ENCODE assay signal across 16 cellular contexts in genomic region chr15:96146711-96147110, GRCh38.
DNase-seq lines count a peak whose midpoint lies in the region; ATAC-seq and TF ChIP-seq lines count a peak whose summit lies in the region.
"Had no signal": no experiment of that assay in that cellular context is flagged by ENCODE, and none has a peak within 500 bp of the region (broad histone marks: within the 10 kb centered on the region; RNA-seq: fewer than 3 reads in every experiment).

No MANE protein-coding gene starts in this region.

- 78 to 84% (median 82%) methylated on average over 6 of the region's 6 CpGs for WGBS in stomach, 5 donors

- no peak for ATAC-seq in HG03565 (IDR thresholded peaks at IDR 0.05; ENCODE audit: unreplicated experiment)
- ATAC-seq: A549; CD8-positive, alpha-beta T cell had no signal

- no peaks in the 10 kb centered on the region for H3K9me3 ChIP-seq in stomach
- H3K9me3 ChIP-seq: A549, BE2C had no signal

- H3K27me3 ChIP-seq in stomach, result no peaks in the 10 kb centered on the region
- H3K27me3 ChIP-seq: BE2C had no signal

- intact Hi-C loops in stomach (cut with DNase I; ENCODE audit: low total_unique reads), result no loop called here
- intact Hi-C loops in head of caudate nucleus (cut with DNase I), result no loop called here

- no peak for TF ChIP-seq EP300 in stomach (IDR thresholded peaks at IDR 0.05)

- no peak for TF ChIP-seq POLR2A in stomach (IDR thresholded peaks at IDR 0.05)

- H3K4me1 ChIP-seq in stomach, result no peaks in the 10 kb centered on the region
- H3K4me1 ChIP-seq: BE2C had no signal

- TF ChIP-seq CTCF in foreskin fibroblast (IDR thresholded peaks at IDR 0.05; ENCODE audit: low read depth, low read length) (no peak), stomach (IDR thresholded peaks at IDR 0.05) (no peak)

- peak; percentile 6 for DNase-seq in LHCN-M2 (ENCODE audit: low read depth)
- peak; percentile 29 for DNase-seq in amniotic epithelial cell (ENCODE audit: low read depth)
- DNase-seq in foreskin fibroblast, result peak; percentile 15 to 53
- peak; percentile 70 for DNase-seq in renal cortical epithelial cell (ENCODE audit: low read depth)
- no peak for DNase-seq in stomach
- no peak for DNase-seq in HUDEP-2 (lab: John Stamatoyannopoulos, UW; ENCODE audit: unreplicated experiment in 76 of 76)
- DNase-seq in head of caudate nucleus, result no peak
- DNase-seq: BE2C; CD8-positive, alpha-beta T cell; COR-L47; DND-41; HCEC 1CT; HFFc6 had no signal

- H3K36me3 ChIP-seq in stomach, result no peaks in the 10 kb centered on the region
- H3K36me3 ChIP-seq: BE2C had no signal

- no peak overlapping the region for H3K27ac ChIP-seq in stomach
- H3K27ac ChIP-seq: A549, C4-2B had no signal

- H3K4me3 ChIP-seq in foreskin fibroblast (ENCODE audit: low read depth in 1 of 2, low read length in 2 of 2), result no peak overlapping the region
- no peak overlapping the region for H3K4me3 ChIP-seq in stomach
- H3K4me3 ChIP-seq: A549 had no signal

Comparison
In these comparisons a context has a peak if more than half of its experiments do, and no peak if none do; other contexts are left out.
1. DNase-seq: peak in LHCN-M2 (single experiment), amniotic epithelial cell (single experiment), foreskin fibroblast (2 of 2) and renal cortical epithelial cell (single experiment); none in stomach (single experiment), HUDEP-2 (0 of 76) and head of caudate nucleus (0 of 42).